ENCODE assay signal across 8 cellular contexts in the genomic region with DNA sequence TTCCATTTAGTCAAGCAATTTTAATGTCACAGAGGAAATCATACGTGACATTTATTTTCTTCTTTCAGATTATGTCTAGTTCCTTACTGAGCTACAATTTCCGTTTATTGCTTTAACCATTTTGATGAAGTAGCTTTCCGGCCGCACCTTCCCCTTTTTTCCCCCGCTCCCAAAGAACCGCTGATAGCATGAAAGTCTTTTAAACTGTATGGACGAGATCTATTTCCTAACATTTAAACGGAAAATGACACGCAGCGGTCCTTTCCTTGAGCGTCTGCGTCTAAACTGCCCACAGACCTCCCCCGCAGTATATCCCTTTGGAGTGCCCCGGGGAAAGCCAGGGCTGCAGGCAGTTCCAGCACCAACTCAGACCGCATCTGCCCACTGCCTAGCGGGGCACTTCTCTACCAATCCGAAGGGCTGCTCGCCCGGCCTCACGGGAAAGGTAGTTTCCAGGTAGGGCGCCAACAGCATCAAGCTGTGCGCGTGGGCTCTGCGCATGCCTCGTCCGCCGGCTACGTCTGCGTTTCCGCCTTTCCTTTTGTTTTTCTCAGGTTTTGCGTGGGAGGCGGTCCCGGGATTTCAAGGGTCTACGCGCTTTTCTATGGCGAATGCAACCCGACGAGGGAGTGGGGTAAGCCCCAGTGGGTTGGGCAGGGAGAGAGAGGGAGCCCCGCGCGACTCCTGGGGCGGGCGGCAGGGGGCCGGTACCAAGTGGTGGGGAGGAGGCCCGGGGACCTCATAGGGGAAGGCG. TPM values are rescaled to one million over a fixed set of nuclear protein-coding genes. Genes with fewer than 3 reads are reported as not detected.
DNase-seq lines count a peak whose midpoint lies in the region; ATAC-seq and TF ChIP-seq lines count a peak whose summit lies in the region.

A gene (plus strand): TSS at position 526 of the 754 bp plus-strand sequence. CDS start 1,667 bp downstream, outside the sequence.

- H3K4me3 ChIP-seq in BLaER1 treated with 17β-estradiol and CSF1 and Interleukin-3, amounts not matched to agents 10 nM and 100 nM: peak within 1 kb of the TSS; percentile 61 to 83 (median 77)
- peak within 1 kb of the TSS; percentile 90 for H3K4me3 ChIP-seq in coronary artery

- peak; percentile 85 for ATAC-seq in GM19328 (IDR thresholded peaks at IDR 0.05; ENCODE audit: unreplicated experiment)
- ATAC-seq in HG03469 (IDR thresholded peaks at IDR 0.05; ENCODE audit: unreplicated experiment): peak; percentile 82

- H3K27ac Mint-ChIP-seq in activated CD4-positive, alpha-beta T cell treated with anti-CD3 and anti-CD28 coated beads, Interleukin-2, amount 10 ng/mL, durations not matched to agents 7 days and 5 days: peak within 1 kb of the TSS; percentile 99

- H3K4me2 ChIP-seq in BLaER1 treated with 17β-estradiol and CSF1 and Interleukin-3, amounts not matched to agents 10 nM and 100 nM: peak within 1 kb of the TSS; percentile 80 to 95 (median 88)

- TF ChIP-seq CTCF in coronary artery (IDR thresholded peaks at IDR 0.05): no peak

- peak within 1 kb of the TSS; percentile 80 to 95 (median 91) for H3K9ac ChIP-seq in BLaER1 treated with 17β-estradiol and CSF1 and Interleukin-3, amounts not matched to agents 10 nM and 100 nM

- peaks cover 32% of the 10 kb centered on the region for H3K36me3 Mint-ChIP-seq in activated CD4-positive, alpha-beta T cell treated with anti-CD3 and anti-CD28 coated beads, Interleukin-2, amount 10 ng/mL, durations not matched to agents 7 days and 5 days (ENCODE audit: low read depth)

- peaks cover 28% of the 10 kb centered on the region for H3K4me1 Mint-ChIP-seq in activated CD4-positive, alpha-beta T cell treated with anti-CD3 and anti-CD28 coated beads, Interleukin-2, amount 10 ng/mL, durations not matched to agents 7 days and 5 days

- DNase-seq in NCI-H526 (lab: John Stamatoyannopoulos, UW): peak; percentile 85 to 93
- DNase-seq in activated CD4-positive, alpha-beta T cell treated with anti-CD3 and anti-CD28 coated beads, Interleukin-2, amount 10 ng/mL, durations not matched to agents 7 days and 5 days: peak; percentile 92
- DNase-seq in coronary artery (ENCODE audit: low spot score): peak; percentile 95
- DNase-seq in left kidney (ENCODE audit: low read depth, low spot score): peak; percentile 98
- DNase-seq in stimulated activated CD4-positive, alpha-beta T cell treated with anti-CD3 and anti-CD28 coated beads, Interleukin-1b, Interleukin-23, amount 100 ng/mL, for 48 hours: peak; percentile 92

- H3K27me3 ChIP-seq in BLaER1 treated with 17β-estradiol and CSF1 and Interleukin-3, amounts not matched to agents 10 nM and 100 nM: no peaks in the 10 kb centered on the region

- H3K36me3 ChIP-seq in BLaER1 treated with 17β-estradiol and CSF1 and Interleukin-3, amounts not matched to agents 10 nM and 100 nM: peaks cover 13 to 32% (median 22%) of the 10 kb centered on the region in 11 experiments

- peak within 1 kb of the TSS; percentile 93 for H3K4me3 Mint-ChIP-seq in activated CD4-positive, alpha-beta T cell treated with anti-CD3 and anti-CD28 coated beads, Interleukin-2, amount 10 ng/mL, durations not matched to agents 7 days and 5 days

- H3K9me3 ChIP-seq in BLaER1 treated with 17β-estradiol and CSF1 and Interleukin-3, amounts not matched to agents 10 nM and 100 nM (replicated peaks in 1 of 11): peaks cover 0 to 22% (median 6%) of the 10 kb centered on the region in 11 experiments; a peak in 13 of 22 replicates

- POLR2A ChIA-PET in activated CD4-positive, alpha-beta T cell treated with anti-CD3 and anti-CD28 coated beads, Interleukin-2, amount 10 ng/mL, durations not matched to agents 7 days and 5 days (lab: Charles Lee): interaction anchor here (0.5 kb wide), 1 partner anchor 112 kb away, joined by 9 read pairs; no protein-coding TSS in a partner anchor

- no peaks in the 10 kb centered on the region for H3K27me3 Mint-ChIP-seq in activated CD4-positive, alpha-beta T cell treated with anti-CD3 and anti-CD28 coated beads, Interleukin-2, amount 10 ng/mL, durations not matched to agents 7 days and 5 days

- CTCF ChIA-PET in activated CD4-positive, alpha-beta T cell treated with anti-CD3 and anti-CD28 coated beads, Interleukin-2, amount 10 ng/mL, durations not matched to agents 7 days and 5 days (lab: Charles Lee): interaction anchor here (1.4 kb wide), 2 partner anchors 9 to 35 kb away, joined by 3 read pairs; no protein-coding TSS in a partner anchor

- no peaks in the 10 kb centered on the region for H3K9me3 Mint-ChIP-seq in activated CD4-positive, alpha-beta T cell treated with anti-CD3 and anti-CD28 coated beads, Interleukin-2, amount 10 ng/mL, durations not matched to agents 7 days and 5 days

- H4K20me1 ChIP-seq in BLaER1 treated with 17β-estradiol and CSF1 and Interleukin-3, amounts not matched to agents 10 nM and 100 nM: no peaks in the 10 kb centered on the region

- H3K4me1 ChIP-seq in BLaER1 treated with 17β-estradiol and CSF1 and Interleukin-3, amounts not matched to agents 10 nM and 100 nM: peaks cover 6 to 35% (median 22%) of the 10 kb centered on the region in 10 experiments

- H3K27ac ChIP-seq in BLaER1 treated with 17β-estradiol and CSF1 and Interleukin-3, amounts not matched to agents 10 nM and 100 nM: peak within 1 kb of the TSS; percentile 90 to 97 (median 94)
- peak within 1 kb of the TSS; percentile 96 to 99 for H3K27ac ChIP-seq in coronary artery

RNA-seq across cellular contexts. Expression of the gene that starts here (rescaled TPM):
- total RNA-seq in activated CD4-positive, alpha-beta T cell treated with anti-CD3 and anti-CD28 coated beads, Interleukin-2, amount 10 ng/mL, durations not matched to agents 7 days and 5 days: 10 to 100 TPM; 30.8 to 33.5 TPM

Comparison
In these comparisons a context has a peak if more than half of its experiments do, and no peak if none do; other contexts are left out.
1. Peak in every context shown above with its lines: DNase-seq, ATAC-seq, H3K4me3 ChIP-seq and H3K27ac ChIP-seq.